ENCODE assay signal across 8 cellular contexts in the genomic region with DNA sequence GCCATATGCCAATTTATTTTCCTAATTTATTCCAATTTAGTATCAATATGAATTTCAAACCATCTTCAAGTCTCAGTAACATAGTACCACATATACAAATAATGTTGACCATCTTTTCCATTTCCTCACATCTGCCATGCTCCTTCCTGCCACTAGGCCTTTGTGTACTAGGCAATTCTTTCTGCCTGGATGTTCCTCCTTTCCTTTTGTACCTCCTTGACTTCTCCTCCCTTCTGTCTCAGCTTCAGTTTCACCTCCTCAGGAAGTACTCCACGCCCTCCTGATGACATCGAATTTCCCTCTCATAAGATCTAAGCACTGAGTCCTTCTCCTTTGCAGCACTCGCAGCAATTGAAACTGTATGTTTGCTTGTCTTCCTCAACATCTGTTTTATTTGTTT. TPM values are rescaled to one million over a fixed set of nuclear protein-coding genes. Genes with fewer than 3 reads are reported as not detected.
DNase-seq lines count a peak whose midpoint lies in the region; ATAC-seq and TF ChIP-seq lines count a peak whose summit lies in the region.

No MANE protein-coding gene starts in this region.

- DNase-seq in CD14-positive monocyte (ENCODE audit: low spot score) (peak; percentile 57), Kasumi-1 (lab: John Stamatoyannopoulos, UW) (peak; percentile 96 to 97), caudate nucleus (lab: John Stamatoyannopoulos, UW) (peak in 1 of 61 donors; percentile 6), naive B cell (peak; percentile 55), T1000 (lab: John Stamatoyannopoulos, UW) (no peak), mesenteric fat pad (ENCODE audit: low spot score) (no peak), NCI-H69 (lab: John Stamatoyannopoulos, UW) (no peak)

- ATAC-seq in naive B cell (ENCODE audit: low read depth in 2 of 2): peak; percentile 5 to 9
- ATAC-seq in GM19467 (IDR thresholded peaks at IDR 0.05; ENCODE audit: unreplicated experiment): no peak

- peaks cover 7 to 11% of the 10 kb centered on the region in 2 donors for H3K36me3 Mint-ChIP-seq in CD14-positive monocyte
- peaks cover under 1 to 4% of the 10 kb centered on the region in 2 donors for H3K36me3 Mint-ChIP-seq in naive B cell

- peak; percentile 54 for TF ChIP-seq CTCF in CD14-positive monocyte (IDR thresholded peaks at IDR 0.05)

- H3K4me1 Mint-ChIP-seq in CD14-positive monocyte: peaks cover 76% of the 10 kb centered on the region
- H3K4me1 Mint-ChIP-seq in naive B cell: peaks cover 56 to 89% (median 77%) of the 10 kb centered on the region in 3 donors

- H3K4me3 Mint-ChIP-seq in CD14-positive monocyte (peak overlapping the region; percentile 26 to 50), naive B cell (peak overlapping the region; percentile 52 to 87 (median 75))

- H3K9me3 Mint-ChIP-seq in CD14-positive monocyte (peaks cover 0 to 3% (median 0%) of the 10 kb centered on the region in 7 donors), naive B cell (no peaks in the 10 kb centered on the region)

- H3K27me3 Mint-ChIP-seq in CD14-positive monocyte (ENCODE audit: low read depth in 3 of 3) (no peaks in the 10 kb centered on the region), naive B cell (no peaks in the 10 kb centered on the region)

- H3K27ac Mint-ChIP-seq in CD14-positive monocyte (peak overlapping the region; percentile 85 to 99 (median 94)), naive B cell (peak overlapping the region; percentile 95 to 99 (median 98))

- intact Hi-C loops in CD14-positive monocyte (cut with micrococcal nuclease): loop anchor here (5.0 to 10.0 kb wide), 4 partner anchors 42 to 94 kb away; a partner anchor contains a TSS

- H3K27ac ChIP-seq in caudate nucleus (ENCODE audit: low read depth, low read length): peak overlapping the region; percentile 20

RNA-seq across cellular contexts. Expression of a gene that starts 53.9 kb away (rescaled TPM):
- polyA plus RNA-seq in CD14-positive monocyte (10 to 100 TPM; 88.3 to 89.3 TPM), naive B cell (ENCODE audit: low read depth in 6 of 6) (100 to 1,000 TPM; 402 to 547 (median 433) TPM)
- 62.2 TPM for total RNA-seq in mesenteric fat pad

Comparison
In these comparisons a context has a peak if more than half of its experiments do, and no peak if none do; other contexts are left out.
1. DNase-seq: peak in CD14-positive monocyte (single experiment), Kasumi-1 (2 of 2) and naive B cell (single experiment); none in T1000 (single experiment), mesenteric fat pad (single experiment) and NCI-H69 (single experiment).
2. RNA of a gene that starts 53.9 kb away (polyA plus RNA-seq): 402 to 547 TPM in naive B cell; 88.3 to 89.3 TPM in CD14-positive monocyte; every median in the first group is over 4 times any median in the second.